Comparison of ENCODE assay signal across 1 cellular context in genomic region chr6:53290547-53291510, GRCh38.
TF ChIP-seq lines count a peak whose summit lies in the region.

No MANE protein-coding gene starts in this region.

TF ChIP-seq in IMR-90, 13 proteins besides CTCF, POLR2A, EP300 and RAD21:
- TF ChIP-seq ELK1 (IDR thresholded peaks at IDR 0.05; ENCODE audit: borderline replicate concordance, low read depth, low read length) (no peak), SMC3 (IDR thresholded peaks at IDR 0.05; ENCODE audit: low read depth, low read length) (no peak), FOS (IDR thresholded peaks at IDR 0.05; ENCODE audit: low read depth, low read length) (no peak), RCOR1 (IDR thresholded peaks at IDR 0.05; ENCODE audit: insufficient replicate concordance, low read length) (no peak), MXI1 (IDR thresholded peaks at IDR 0.05; ENCODE audit: borderline replicate concordance, low read depth, low read length) (no peak), BHLHE40 (IDR thresholded peaks at IDR 0.05; ENCODE audit: low read depth, low read length) (no peak), MAFK (IDR thresholded peaks at IDR 0.05; ENCODE audit: low read depth, low read length) (no peak), CEBPB (IDR thresholded peaks at IDR 0.05; ENCODE audit: low read depth, low read length) (no peak), MAZ (IDR thresholded peaks at IDR 0.05; ENCODE audit: borderline replicate concordance, low read depth, low read length) (no peak), RFX5 (IDR thresholded peaks at IDR 0.05; ENCODE audit: low read depth, low read length) (no peak), CHD1 (IDR thresholded peaks at IDR 0.05; ENCODE audit: low read depth, low read length) (no peak), NFE2L2 (IDR thresholded peaks at IDR 0.05; ENCODE audit: low read depth, low read length) (no peak)
- TF ChIP-seq, protein P1, sequence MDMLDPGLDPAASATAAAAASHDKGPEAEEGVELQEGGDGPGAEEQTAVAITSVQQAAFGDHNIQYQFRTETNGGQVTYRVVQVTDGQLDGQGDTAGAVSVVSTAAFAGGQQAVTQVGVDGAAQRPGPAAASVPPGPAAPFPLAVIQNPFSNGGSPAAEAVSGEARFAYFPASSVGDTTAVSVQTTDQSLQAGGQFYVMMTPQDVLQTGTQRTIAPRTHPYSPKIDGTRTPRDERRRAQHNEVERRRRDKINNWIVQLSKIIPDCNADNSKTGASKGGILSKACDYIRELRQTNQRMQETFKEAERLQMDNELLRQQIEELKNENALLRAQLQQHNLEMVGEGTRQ (IDR thresholded peaks at IDR 0.05; ENCODE audit: low read depth, low read length) = no peak
